In genomic region chr18:54392621-54393023, GRCh38 we compare ENCODE assay signal across 8 cellular contexts. TPM values are rescaled to one million over a fixed set of nuclear protein-coding genes. Genes with fewer than 3 reads are reported as not detected.
A peak's percentile ranks its signal among the peaks of the same experiment; 100 is the strongest.
DNase-seq lines count a peak whose midpoint lies in the region; ATAC-seq, FAIRE-seq and TF ChIP-seq lines count a peak whose summit lies in the region.

No MANE protein-coding gene starts in this region.

- ATAC-seq in GM18511 (IDR thresholded peaks at IDR 0.05; ENCODE audit: unreplicated experiment) (peak; percentile 61), HG02943 (IDR thresholded peaks at IDR 0.05; ENCODE audit: low read depth, unreplicated experiment) (peak; percentile 40)

- POLR2A ChIA-PET in BJ (lab: Charles Lee), result no interaction called here

- no peaks in the 10 kb centered on the region for H3K27me3 ChIP-seq in BJ (ENCODE audit: control insufficient read depth, insufficient read depth, low read length)

- peak; percentile 69 for TF ChIP-seq CTCF in BJ (IDR thresholded peaks at IDR 0.05; ENCODE audit: insufficient read depth, low read depth, low read length)

- H3K36me3 ChIP-seq in BJ (ENCODE audit: control insufficient read depth, insufficient read depth, low read length), result no peaks in the 10 kb centered on the region

- DNase-seq in BJ (ENCODE audit: low read depth) (no peak), NCI-H2029 (lab: John Stamatoyannopoulos, UW) (peak; percentile 8), frontal cortex (ENCODE audit: low spot score in 2 of 2) (peak; percentile 10 to 25), putamen (ENCODE audit: low spot score) (peak; percentile 65)
- DNase-seq in stimulated activated CD4-positive, alpha-beta T cell treated with anti-CD3 and anti-CD28 coated beads, Interleukin-12 subunit alpha, Interleukin-12 subunit beta, amount 100 ng/mL, for 4 hours, result no peak

- peak; percentile 40 for FAIRE-seq in TTC549 (lab: Jason Lieb, UNC)
- no peak for FAIRE-seq in frontal cortex (lab: Jason Lieb, UNC)

- CTCF ChIA-PET in BJ (lab: Yijun Ruan, JAX), result interaction anchor here (0.6 to 3.1 kb wide), 19 partner anchors 9 to 287 kb away, joined by 3 to 16 read pairs (median 3); partner anchors contain the start of genes C18orf54 and STARD6

- no peak overlapping the region for H3K4me3 ChIP-seq in BJ (ENCODE audit: low read depth, low read length)

RNA-seq across cellular contexts. Expression of gene C18orf54, which starts 34.9 kb away (rescaled TPM):
- 1.1 and 2.2 TPM in 2 replicates for polyA plus RNA-seq in BJ (2011; rRNA removed)
- polyA minus RNA-seq in BJ (2011; rRNA and poly(A)+ RNA removed), result 0.76 and 1.2 TPM in 2 replicates
- 8.2 TPM for total RNA-seq in frontal cortex

RNA-seq across cellular contexts. Expression of gene STARD6, which starts 35.0 kb away (rescaled TPM):
- not detected in 2 replicates for polyA plus RNA-seq in BJ (2011; rRNA removed)
- not detected in 2 replicates for polyA minus RNA-seq in BJ (2011; rRNA and poly(A)+ RNA removed)
- 0.82 TPM for total RNA-seq in frontal cortex

Comparison
In these comparisons a context has a peak if more than half of its experiments do, and no peak if none do; other contexts are left out.
1. DNase-seq: peak in NCI-H2029 (single experiment), frontal cortex (2 of 2) and putamen (single experiment); none in BJ (single experiment) and stimulated activated CD4-positive, alpha-beta T cell treated with anti-CD3 and anti-CD28 coated beads, Interleukin-12 subunit alpha, Interleukin-12 subunit beta, amount 100 ng/mL, for 4 hours (single experiment).